In genomic region chr22:31134688-31135087, GRCh38 we compare ENCODE assay signal across 1 cellular context.
A peak's percentile ranks its signal among the peaks of the same experiment; 100 is the strongest.
TF ChIP-seq lines count a peak whose summit lies in the region.

No MANE protein-coding gene starts in this region.

TF ChIP-seq in K562, 482 proteins besides CTCF, POLR2A, EP300 and RAD21:
- TF ChIP-seq RBM25 (IDR thresholded peaks at IDR 0.05; ENCODE audit: low read depth, low read length, severe bottlenecking) (peak; percentile 84), FUS (optimal IDR thresholded peaks at IDR 0.05; ENCODE audit: low read depth, low read length) (no peak), BCOR (IDR thresholded peaks at IDR 0.05) (peak; percentile 47; the same call in 1 of the 2 replicates), HDGF (IDR thresholded peaks at IDR 0.05) (no peak), ESRRA (IDR thresholded peaks at IDR 0.05; ENCODE audit: borderline replicate concordance, low read depth) (peak; percentile 78; the same call in 1 of the 2 replicates)
